In genomic region chr10:77391605-77392235, GRCh38 we compare ENCODE assay signal across 8 cellular contexts.
DNase-seq lines count a peak whose midpoint lies in the region; ATAC-seq and TF ChIP-seq lines count a peak whose summit lies in the region.

No MANE protein-coding gene starts in this region.

- no peak overlapping the region for H2AFZ ChIP-seq in neural cell (ENCODE audit: low read depth, low read length)

- TF ChIP-seq CTCF in fibroblast of pulmonary artery (IDR thresholded peaks at IDR 0.05; ENCODE audit: low read length, missing control alignments) (peak; percentile 71), neural cell (IDR thresholded peaks at IDR 0.05; ENCODE audit: poor library complexity, severe bottlenecking) (peak; percentile 55)

- no peak for TF ChIP-seq EP300 in neural cell (conservative IDR thresholded peaks at IDR 0.05; ENCODE audit: poor library complexity, severe bottlenecking)

- no peaks in the 10 kb centered on the region for H3F3A ChIP-seq in neural cell (ENCODE audit: insufficient read depth, low read length, poor library complexity, severe bottlenecking)

- H3K9me3 Mint-ChIP-seq in activated CD4-positive, alpha-beta T cell treated with anti-CD3 and anti-CD28 coated beads for 36 hours (ENCODE audit: low read depth) = no peaks in the 10 kb centered on the region
- no peaks in the 10 kb centered on the region for H3K9me3 Mint-ChIP-seq in stimulated activated memory B cell treated with anti-CD40 and anti-IgM and Interleukin-4, amounts not matched to agents 10 μg/mL and 1 μg/mL and 100 μg/mL, for 72 hours

- H3K27me3 Mint-ChIP-seq in activated CD4-positive, alpha-beta T cell treated with anti-CD3 and anti-CD28 coated beads for 36 hours = peaks cover 3% of the 10 kb centered on the region
- H3K27me3 Mint-ChIP-seq in stimulated activated memory B cell treated with anti-CD40 and anti-IgM and Interleukin-4, amounts not matched to agents 10 μg/mL and 1 μg/mL and 100 μg/mL, for 72 hours = no peaks in the 10 kb centered on the region

- H3K4me3 Mint-ChIP-seq in activated CD4-positive, alpha-beta T cell treated with anti-CD3 and anti-CD28 coated beads for 36 hours = no peak overlapping the region
- no peak overlapping the region for H3K4me3 Mint-ChIP-seq in stimulated activated memory B cell treated with anti-CD40 and anti-IgM and Interleukin-4, amounts not matched to agents 10 μg/mL and 1 μg/mL and 100 μg/mL, for 72 hours

- CTCF ChIA-PET in activated CD4-positive, alpha-beta T cell treated with anti-CD3 and anti-CD28 coated beads for 36 hours (lab: Charles Lee) = interaction anchor here (0.7 kb wide), 1 partner anchor 255 kb away, joined by 3 read pairs; no protein-coding TSS in a partner anchor

- H3K4me1 Mint-ChIP-seq in activated CD4-positive, alpha-beta T cell treated with anti-CD3 and anti-CD28 coated beads for 36 hours = peaks cover 3% of the 10 kb centered on the region
- peaks cover 4% of the 10 kb centered on the region for H3K4me1 Mint-ChIP-seq in stimulated activated memory B cell treated with anti-CD40 and anti-IgM and Interleukin-4, amounts not matched to agents 10 μg/mL and 1 μg/mL and 100 μg/mL, for 72 hours

- H3K27me3 ChIP-seq in neural cell (ENCODE audit: insufficient read depth, low read depth, low read length) = no peaks in the 10 kb centered on the region

- H4K20me1 ChIP-seq in neural cell (ENCODE audit: insufficient read depth) = no peaks in the 10 kb centered on the region

- H3K27ac ChIP-seq in neural cell (ENCODE audit: low read length) = no peak overlapping the region

- H3K36me3 Mint-ChIP-seq in activated CD4-positive, alpha-beta T cell treated with anti-CD3 and anti-CD28 coated beads for 36 hours (ENCODE audit: low read depth) = no peaks in the 10 kb centered on the region
- H3K36me3 Mint-ChIP-seq in stimulated activated memory B cell treated with anti-CD40 and anti-IgM and Interleukin-4, amounts not matched to agents 10 μg/mL and 1 μg/mL and 100 μg/mL, for 72 hours = no peaks in the 10 kb centered on the region

- H3K9me3 ChIP-seq in neural cell (ENCODE audit: low read length) = no peaks in the 10 kb centered on the region

- H3K36me3 ChIP-seq in neural cell (ENCODE audit: insufficient read depth, low read length) = no peaks in the 10 kb centered on the region

- H3K4me2 ChIP-seq in neural cell (ENCODE audit: low read length) = no peak overlapping the region

- intact Hi-C loops in activated CD4-positive, alpha-beta T cell treated with anti-CD3 and anti-CD28 coated beads for 36 hours (cut with DNase I, micrococcal nuclease) = loop anchor here (1.0 to 10.0 kb wide), 3 partner anchors 217 to 251 kb away; no protein-coding TSS in a partner anchor

- no peak overlapping the region for H3K4me3 ChIP-seq in fibroblast of pulmonary artery (replicated peaks; ENCODE audit: low read depth, low read length)
- H3K4me3 ChIP-seq in neural cell (ENCODE audit: low read length) = no peak overlapping the region

- H3K9ac ChIP-seq in neural cell (ENCODE audit: low read length) = no peak overlapping the region

- no peak for TF ChIP-seq POLR2A in GM18505 (IDR thresholded peaks at IDR 0.05; ENCODE audit: borderline replicate concordance, extremely low read depth, insufficient read depth, insufficient read length)

- H3K79me2 ChIP-seq in neural cell (replicated peaks; ENCODE audit: insufficient read depth, low read length) = no peaks in the 10 kb centered on the region

- no peak overlapping the region for H3K27ac Mint-ChIP-seq in activated CD4-positive, alpha-beta T cell treated with anti-CD3 and anti-CD28 coated beads for 36 hours
- H3K27ac Mint-ChIP-seq in stimulated activated memory B cell treated with anti-CD40 and anti-IgM and Interleukin-4, amounts not matched to agents 10 μg/mL and 1 μg/mL and 100 μg/mL, for 72 hours = no peak overlapping the region

- H3K9me2 ChIP-seq in neural cell (ENCODE audit: insufficient read depth, low read length) = no peaks in the 10 kb centered on the region

- DNase-seq in activated CD4-positive, alpha-beta T cell treated with anti-CD3 and anti-CD28 coated beads for 36 hours = peak; percentile 60
- no peak for DNase-seq in activated CD4-positive, alpha-beta T cell treated with anti-CD3 and anti-CD28 coated beads, Interleukin-2, amount 50 U/mL, for 1 hour
- DNase-seq in NAMALWA (ENCODE audit: low spot score) = peak; percentile 42
- peak; percentile 79 for DNase-seq in T1000 (lab: John Stamatoyannopoulos, UW)
- DNase-seq in fibroblast of pulmonary artery (ENCODE audit: low read depth) = peak; percentile 88

- POLR2A ChIA-PET in activated CD4-positive, alpha-beta T cell treated with anti-CD3 and anti-CD28 coated beads for 36 hours (lab: Charles Lee) = no interaction called here

- ATAC-seq in activated CD4-positive, alpha-beta T cell treated with anti-CD3 and anti-CD28 coated beads for 36 hours = no peak
- no peak for ATAC-seq in GM18505 (IDR thresholded peaks at IDR 0.05; ENCODE audit: unreplicated experiment)
- ATAC-seq in stimulated activated memory B cell treated with anti-CD40 and anti-IgM and Interleukin-4, amounts not matched to agents 10 μg/mL and 1 μg/mL and 100 μg/mL, for 72 hours = no peak

- TF ChIP-seq RAD21 in neural cell (conservative IDR thresholded peaks at IDR 0.05) = peak; percentile 34

TF ChIP-seq in neural cell, 6 proteins besides CTCF, POLR2A, EP300 and RAD21:
- TF ChIP-seq SMC3 (conservative IDR thresholded peaks at IDR 0.05; ENCODE audit: poor library complexity) (peak; percentile 35), MXI1 (conservative IDR thresholded peaks at IDR 0.05; ENCODE audit: poor library complexity, severe bottlenecking) (no peak), POLR2AphosphoS5 (IDR thresholded peaks at IDR 0.05) (no peak), TAF1 (IDR thresholded peaks at IDR 0.05; ENCODE audit: low read depth) (no peak), REST (IDR thresholded peaks at IDR 0.05; ENCODE audit: borderline replicate concordance) (no peak)
